8 cellular contexts compared by ENCODE assay signal in genomic region chr2:87076253-87077027, GRCh38. TPM values are rescaled to one million over a fixed set of nuclear protein-coding genes. Genes with fewer than 3 reads are reported as not detected.
DNase-seq lines count a peak whose midpoint lies in the region; ATAC-seq and TF ChIP-seq lines count a peak whose summit lies in the region.
"Not testable (repeated sequence)": the region's sequence is repeated elsewhere in the genome, so short reads cannot be mapped to it uniquely, and the experiment has no call there.

No MANE protein-coding gene starts in this region.

- H3K4me3 Mint-ChIP-seq in activated CD8-positive, alpha-beta T cell treated with anti-CD3 and anti-CD28 coated beads, Interleukin-2, amount 10 ng/mL, durations not matched to agents 7 days and 5 days: peak overlapping the region; percentile 90

- H3K4me3 ChIP-seq in coronary artery (peak overlapping the region; percentile 89), skeletal muscle cell (ENCODE audit: low read depth, low read length) (peak overlapping the region; percentile 51)

- H3K27ac Mint-ChIP-seq in activated CD8-positive, alpha-beta T cell treated with anti-CD3 and anti-CD28 coated beads, Interleukin-2, amount 10 ng/mL, durations not matched to agents 7 days and 5 days: peak overlapping the region; percentile 97

- H3K27ac ChIP-seq in KOPT-K1 (ENCODE audit: low read depth, low read length, poor library complexity, severe bottlenecking) (peak overlapping the region; percentile 66), coronary artery (peak overlapping the region; percentile 91 to 94)

- peak; percentile 94 for ATAC-seq in activated CD8-positive, alpha-beta T cell treated with anti-CD3 and anti-CD28 coated beads, Interleukin-2, amount 10 ng/mL, durations not matched to agents 7 days and 5 days

- H3K36me3 Mint-ChIP-seq in activated CD8-positive, alpha-beta T cell treated with anti-CD3 and anti-CD28 coated beads, Interleukin-2, amount 10 ng/mL, durations not matched to agents 7 days and 5 days (ENCODE audit: low read depth): not testable (repeated sequence)

- H3K9me3 Mint-ChIP-seq in activated CD8-positive, alpha-beta T cell treated with anti-CD3 and anti-CD28 coated beads, Interleukin-2, amount 10 ng/mL, durations not matched to agents 7 days and 5 days (ENCODE audit: insufficient read depth): not testable (repeated sequence)

- H3K27me3 Mint-ChIP-seq in activated CD8-positive, alpha-beta T cell treated with anti-CD3 and anti-CD28 coated beads, Interleukin-2, amount 10 ng/mL, durations not matched to agents 7 days and 5 days (ENCODE audit: low read depth): not testable (repeated sequence)

- POLR2A ChIA-PET in HEK293T (lab: Yijun Ruan, JAX); activated CD8-positive, alpha-beta T cell treated with anti-CD3 and anti-CD28 coated beads, Interleukin-2, amount 10 ng/mL, durations not matched to agents 7 days and 5 days (lab: Charles Lee): not testable (repeated sequence)

- H3K4me1 Mint-ChIP-seq in activated CD8-positive, alpha-beta T cell treated with anti-CD3 and anti-CD28 coated beads, Interleukin-2, amount 10 ng/mL, durations not matched to agents 7 days and 5 days (ENCODE audit: low read depth): peaks cover 11% of the 10 kb centered on the region

- not testable (repeated sequence) for H3K36me3 ChIP-seq in KOPT-K1 (ENCODE audit: insufficient read depth, low read length)

- DNase-seq in GM13976 (ENCODE audit: low spot score): peak; percentile 64
- peak; percentile 30 for DNase-seq in HEK293T (ENCODE audit: extremely low spot score)
- DNase-seq in activated CD8-positive, alpha-beta T cell treated with anti-CD3 and anti-CD28 coated beads, Interleukin-2, amount 10 ng/mL, durations not matched to agents 7 days and 5 days: peak; percentile 94
- DNase-seq in coronary artery (ENCODE audit: low spot score): peak; percentile 90
- DNase-seq in islet precursor cell: peak; percentile 89
- peak; percentile 80 for DNase-seq in skeletal muscle cell (ENCODE audit: low read depth)
- DNase-seq in ureter (ENCODE audit: low spot score): peak; percentile 95

- TF ChIP-seq CTCF in GM13976 (IDR thresholded peaks at IDR 0.05; ENCODE audit: borderline replicate concordance, control extremely low read depth, extremely low read depth, insufficient read depth, missing control alignments); coronary artery (IDR thresholded peaks at IDR 0.05): not testable (repeated sequence)

- in situ Hi-C loops in GM13976 (cut with MboI; ENCODE audit: low sequenced_read_pairs, unreplicated experiment): not testable (repeated sequence)

- H3K9me3 ChIP-seq in KOPT-K1 (ENCODE audit: insufficient read depth, low read length, poor library complexity, severe bottlenecking): not testable (repeated sequence)

- CTCF ChIA-PET in HEK293T (lab: Yijun Ruan, JAX); activated CD8-positive, alpha-beta T cell treated with anti-CD3 and anti-CD28 coated beads, Interleukin-2, amount 10 ng/mL, durations not matched to agents 7 days and 5 days (lab: Charles Lee): not testable (repeated sequence)

TF ChIP-seq in HEK293T, 16 proteins besides CTCF, POLR2A, EP300 and RAD21:
- TF ChIP-seq BHLHE40 (IDR thresholded peaks at IDR 0.05; ENCODE audit: borderline replicate concordance): peak; percentile 41; the same call in 1 of the 2 replicates
TF ChIP-seq in HEK293T: peak in this region for 1; not testable (repeated sequence) for 15.

RNA-seq across cellular contexts. Expression of gene PLGLB1, which starts 54.8 kb away (rescaled TPM):
- 1 to 10 TPM; 2.0 to 3.7 TPM for total RNA-seq in activated CD8-positive, alpha-beta T cell treated with anti-CD3 and anti-CD28 coated beads, Interleukin-2, amount 10 ng/mL, durations not matched to agents 7 days and 5 days
- total RNA-seq in ureter: 1.7 TPM

Comparison
In these comparisons a context has a peak if more than half of its experiments do, and no peak if none do; other contexts are left out.
1. Peak in every context shown above with its lines: DNase-seq, ATAC-seq, H3K4me3 ChIP-seq and H3K27ac ChIP-seq.
2. DNase-seq: peak in every context shown above with its lines; median percentile 95 in ureter; 94 in activated CD8-positive, alpha-beta T cell treated with anti-CD3 and anti-CD28 coated beads, Interleukin-2, amount 10 ng/mL, durations not matched to agents 7 days and 5 days; 90 in coronary artery; 89 in islet precursor cell; 80 in skeletal muscle cell; 64 in GM13976; 30 in HEK293T.